Comparison of ENCODE assay signal across 19 cellular contexts in the genomic region with DNA sequence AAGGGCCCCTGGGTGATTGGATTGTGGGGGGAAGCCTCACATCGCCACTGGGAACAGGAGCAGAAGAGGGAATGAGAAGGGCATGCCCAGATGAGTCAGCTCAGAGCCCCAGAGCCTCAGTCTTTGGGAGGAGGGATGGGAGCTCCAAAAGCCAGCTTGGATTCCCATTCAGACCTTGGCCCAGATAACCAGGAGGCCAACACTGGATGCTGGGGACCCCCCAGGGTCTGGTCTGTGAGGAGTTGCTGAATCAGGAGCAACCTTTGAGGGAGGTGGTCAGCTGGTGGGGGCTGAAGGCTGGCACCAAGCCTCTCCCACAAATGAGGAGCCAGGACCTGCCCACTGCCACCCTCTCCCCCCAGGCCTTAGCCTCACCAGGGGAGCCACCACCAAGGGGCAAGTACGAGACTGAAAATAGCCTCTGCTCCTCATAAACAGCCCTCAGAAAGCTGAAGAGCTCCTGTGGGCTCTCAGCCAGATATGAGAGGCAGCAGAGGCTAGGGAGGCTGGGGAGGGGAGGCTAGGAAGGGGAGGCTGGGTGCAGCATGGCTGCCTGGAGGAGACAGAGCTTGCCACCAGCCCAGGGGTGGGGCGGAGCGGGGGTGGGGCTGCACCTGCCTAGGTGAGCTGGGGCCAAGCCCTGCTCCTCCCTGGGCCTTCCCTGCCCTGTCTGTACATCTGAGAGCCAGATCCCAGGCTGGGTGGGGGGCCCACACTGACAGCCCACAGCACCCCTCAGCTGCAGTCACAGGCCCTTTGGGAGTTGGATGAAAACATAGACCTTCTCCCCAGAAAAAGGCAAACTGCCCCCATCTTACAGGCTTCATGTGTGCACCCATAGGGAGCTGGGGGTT.
"Had no signal": no experiment of that assay in that cellular context is flagged by ENCODE, and none has a peak within 500 bp of the region (broad histone marks: within the 10 kb centered on the region; RNA-seq: fewer than 3 reads in every experiment).

No MANE protein-coding gene starts in this region.

- H3K9me3 ChIP-seq: adrenal gland, esophagus muscularis mucosa, gastrocnemius medialis, heart left ventricle, right atrium auricular region, thyroid gland, vagina had no signal

- H3K27ac ChIP-seq: adrenal gland, gastrocnemius medialis, right atrium auricular region, thyroid gland, vagina had no signal

- DNase-seq: activated CD4-positive, alpha-beta memory T cell treated with anti-CD3 and anti-CD28 coated beads, Interleukin-2, amount 10 ng/mL, durations not matched to agents 7 days and 5 days; activated CD4-positive, alpha-beta T cell treated with anti-CD3 and anti-CD28 coated beads for 36 hours; activated naive CD4-positive, alpha-beta T cell treated with anti-CD3 and anti-CD28 coated beads, Interleukin-2, amount 10 ng/mL, durations not matched to agents 7 days and 5 days; activated T-cell treated with anti-CD3 and anti-CD28 coated beads, Interleukin-2, amount 50 U/mL, for 24 hours; adrenal gland; central memory CD4-positive, alpha-beta T cell; gastrocnemius medialis; mesenchymal stem cell; natural killer cell; stimulated activated CD4-positive, alpha-beta T cell treated with anti-CD3 and anti-CD28 coated beads, Interleukin-15, amount 100 ng/mL, for 24 hours; stimulated activated CD4-positive, alpha-beta T cell treated with anti-CD3 and anti-CD28 coated beads, Interleukin-4, amount 100 ng/mL, for 1 hour; stimulated activated naive B cell treated with anti-CD40 and anti-IgM and Interleukin-4, amounts not matched to agents 10 μg/mL and 1 μg/mL and 100 μg/mL, for 72 hours; T-helper 2 cell; thyroid gland had no signal

- H3K27me3 ChIP-seq: adrenal gland, esophagus muscularis mucosa, gastrocnemius medialis, heart left ventricle, right atrium auricular region, thyroid gland, vagina had no signal

- H3K4me1 ChIP-seq: adrenal gland, gastrocnemius medialis, right atrium auricular region, thyroid gland, vagina had no signal

- H3K4me3 ChIP-seq: adrenal gland, coronary artery, esophagus muscularis mucosa, gastrocnemius medialis, heart left ventricle, right atrium auricular region, thyroid gland, vagina had no signal

- H3K36me3 ChIP-seq: gastrocnemius medialis, thyroid gland had no signal

- ATAC-seq: activated CD4-positive, alpha-beta T cell treated with anti-CD3 and anti-CD28 coated beads for 36 hours; gastrocnemius medialis; natural killer cell had no signal
